In the genomic region with DNA sequence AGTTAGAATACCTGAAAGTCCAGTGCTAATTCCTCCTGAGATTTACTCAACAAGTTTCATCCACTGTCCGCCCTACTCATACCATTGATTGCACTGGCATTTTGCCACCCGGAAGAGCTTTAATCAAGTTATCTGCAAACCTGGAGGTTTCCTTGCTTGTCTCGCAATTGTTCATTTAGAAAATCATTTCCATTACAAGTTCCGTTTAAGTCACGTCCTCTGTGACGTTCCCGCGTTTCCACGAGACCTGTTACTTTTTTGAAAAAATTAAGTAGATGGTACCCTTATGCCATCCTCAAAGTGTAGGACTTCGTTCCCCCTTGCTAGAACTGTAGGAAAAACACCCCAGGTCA, we compare ENCODE assay signal across 8 cellular contexts. TPM values are rescaled to one million over a fixed set of nuclear protein-coding genes. Genes with fewer than 3 reads are reported as not detected.
A peak's percentile ranks its signal among the peaks of the same experiment; 100 is the strongest.
DNase-seq lines count a peak whose midpoint lies in the region; ATAC-seq and TF ChIP-seq lines count a peak whose summit lies in the region.

No MANE protein-coding gene starts in this region.

- intact Hi-C loops in sciatic nerve (cut with DNase I) = no loop called here

- peaks cover 23% of the 10 kb centered on the region for H3K4me1 Mint-ChIP-seq in glutamatergic neuron (ENCODE audit: low read depth, unreplicated experiment)

- peak overlapping the region; percentile 93 for H3K27ac Mint-ChIP-seq in glutamatergic neuron (ENCODE audit: unreplicated experiment)

- peak; percentile 31 for DNase-seq in Daoy (ENCODE audit: low read depth)
- DNase-seq in NCI-H2196 treated with DMSO at 0.1 percent for 48 hours (lab: John Stamatoyannopoulos, UW; ENCODE audit: unreplicated experiment) = peak; percentile 17
- peak; percentile 6 for DNase-seq in activated T-helper 9 cell treated with anti-CD3 and anti-CD28 coated beads, Interleukin-2, amount 50 U/mL, for 16 hours (ENCODE audit: low read depth)
- no peak for DNase-seq in glutamatergic neuron
- DNase-seq in sciatic nerve (ENCODE audit: low spot score) = peak; percentile 64
- no peak for DNase-seq in globus pallidus (ENCODE audit: low spot score)
- no peak for DNase-seq in NCI-H526 treated with DMSO at 0.1 percent for 48 hours (lab: John Stamatoyannopoulos, UW)

- H3K27me3 Mint-ChIP-seq in glutamatergic neuron (ENCODE audit: unreplicated experiment) = peaks cover 21% of the 10 kb centered on the region

- H3K36me3 Mint-ChIP-seq in glutamatergic neuron (ENCODE audit: unreplicated experiment) = no peaks in the 10 kb centered on the region

- ATAC-seq in sciatic nerve = no peak
- ATAC-seq in HG02938 (IDR thresholded peaks at IDR 0.05; ENCODE audit: unreplicated experiment) = no peak

- H3K4me3 Mint-ChIP-seq in glutamatergic neuron (ENCODE audit: unreplicated experiment) = peak overlapping the region; percentile 97

- no peak for TF ChIP-seq CTCF in glutamatergic neuron (IDR thresholded peaks at IDR 0.05; ENCODE audit: partially characterized antibody, unreplicated experiment)

- peaks cover 29% of the 10 kb centered on the region for H3K9me3 Mint-ChIP-seq in glutamatergic neuron (ENCODE audit: unreplicated experiment)

RNA-seq across cellular contexts. Expression of gene FRYL, which starts 0.8 kb away (rescaled TPM):
- 24.2 and 31.4 TPM in 2 replicates for total RNA-seq in Daoy (2014; rRNA removed; shearing (Covaris generic))
- 190 TPM for total RNA-seq in glutamatergic neuron (ENCODE audit: unreplicated experiment)
- total RNA-seq in sciatic nerve = 172 TPM

RNA-seq across cellular contexts. Expression of gene OCIAD1, which starts 50.0 kb away (rescaled TPM):
- 145 and 147 TPM in 2 replicates for total RNA-seq in Daoy (2014; rRNA removed; shearing (Covaris generic))
- total RNA-seq in glutamatergic neuron (ENCODE audit: unreplicated experiment) = 163 TPM
- 114 TPM for total RNA-seq in sciatic nerve

Comparison
In these comparisons a context has a peak if more than half of its experiments do, and no peak if none do; other contexts are left out.
1. DNase-seq: peak in Daoy (single experiment), NCI-H2196 treated with DMSO at 0.1 percent for 48 hours (single experiment), activated T-helper 9 cell treated with anti-CD3 and anti-CD28 coated beads, Interleukin-2, amount 50 U/mL, for 16 hours (single experiment) and sciatic nerve (single experiment); none in glutamatergic neuron (single experiment), globus pallidus (single experiment) and NCI-H526 treated with DMSO at 0.1 percent for 48 hours (single experiment).